ENCODE assay signal across 15 cellular contexts in genomic region chr10:4020651-4021050, GRCh38.
DNase-seq lines count a peak whose midpoint lies in the region; ATAC-seq and TF ChIP-seq lines count a peak whose summit lies in the region.
"Had no signal": no experiment of that assay in that cellular context is flagged by ENCODE, and none has a peak within 500 bp of the region (broad histone marks: within the 10 kb centered on the region; RNA-seq: fewer than 3 reads in every experiment).

No MANE protein-coding gene starts in this region.

- TF ChIP-seq CTCF in natural killer cell (IDR thresholded peaks at IDR 0.05) (no peak), PC-9 (conservative IDR thresholded peaks at IDR 0.05) (no peak)

- CTCF ChIA-PET in PC-9 (lab: Charles Lee): no interaction called here

- no peaks in the 10 kb centered on the region for H3K9me3 ChIP-seq in PC-9 (ENCODE audit: insufficient read depth, low read depth)
- H3K9me3 ChIP-seq: HAP-1 had no signal

- no peaks in the 10 kb centered on the region for H4K20me1 ChIP-seq in PC-9 (ENCODE audit: insufficient read depth)
- H4K20me1 ChIP-seq: BLaER1 treated with 17β-estradiol and CSF1 and Interleukin-3, amounts not matched to agents 10 nM and 100 nM had no signal

- no peaks in the 10 kb centered on the region for H3K36me3 Mint-ChIP-seq in natural killer cell
- no peaks in the 10 kb centered on the region for H3K36me3 Mint-ChIP-seq in natural killer cell treated with Interleukin-12 subunit alpha and Interleukin-12 subunit beta and Interleukin-15 and Interleukin-18, amount 100 ng/mL, for 72 hours
- H3K36me3 Mint-ChIP-seq in effector memory CD8-positive, alpha-beta T cell (ENCODE audit: insufficient read depth): no peaks in the 10 kb centered on the region
- no peaks in the 10 kb centered on the region for H3K36me3 Mint-ChIP-seq in stimulated activated effector memory CD8-positive, alpha-beta T cell treated with anti-CD3 and anti-CD28 coated beads, Interleukin-12 subunit alpha, Interleukin-12 subunit beta, amount 100 ng/mL, for 72 hours
- H3K36me3 Mint-ChIP-seq: CD8-positive, alpha-beta memory T cell had no signal

- H3K4me3 ChIP-seq in PC-9: no peak overlapping the region
- H3K4me3 ChIP-seq: BLaER1 treated with 17β-estradiol and CSF1 and Interleukin-3, amounts not matched to agents 10 nM and 100 nM; GM23248; HAP-1 had no signal

- no peak overlapping the region for H3K4me3 Mint-ChIP-seq in natural killer cell
- no peak overlapping the region for H3K4me3 Mint-ChIP-seq in natural killer cell treated with Interleukin-12 subunit alpha and Interleukin-12 subunit beta and Interleukin-15 and Interleukin-18, amount 100 ng/mL, for 72 hours
- H3K4me3 Mint-ChIP-seq in effector memory CD8-positive, alpha-beta T cell: no peak overlapping the region
- no peak overlapping the region for H3K4me3 Mint-ChIP-seq in stimulated activated effector memory CD8-positive, alpha-beta T cell treated with anti-CD3 and anti-CD28 coated beads, Interleukin-12 subunit alpha, Interleukin-12 subunit beta, amount 100 ng/mL, for 72 hours
- H3K4me3 Mint-ChIP-seq: B cell had no signal

- H2AFZ ChIP-seq in PC-9: no peak overlapping the region
- H2AFZ ChIP-seq: GM23248 had no signal

- peak in 2 of 3 donors; percentile 43 to 49 for ATAC-seq in natural killer cell
- ATAC-seq in natural killer cell treated with Interleukin-12 subunit alpha and Interleukin-12 subunit beta and Interleukin-15 and Interleukin-18, amount 100 ng/mL, for 72 hours: no peak
- ATAC-seq in effector memory CD8-positive, alpha-beta T cell (replicated peaks): peak; percentile 55
- ATAC-seq in stimulated activated effector memory CD8-positive, alpha-beta T cell treated with anti-CD3 and anti-CD28 coated beads, Interleukin-12 subunit alpha, Interleukin-12 subunit beta, amount 100 ng/mL, for 72 hours: no peak

- BruUV-seq in PC-9 (replicated peaks; lab: Mats Ljungman, UMichigan): no TSS peak

- H3K9me3 Mint-ChIP-seq in natural killer cell: no peaks in the 10 kb centered on the region
- H3K9me3 Mint-ChIP-seq in natural killer cell treated with Interleukin-12 subunit alpha and Interleukin-12 subunit beta and Interleukin-15 and Interleukin-18, amount 100 ng/mL, for 72 hours: no peaks in the 10 kb centered on the region
- peaks cover 0 to 1% of the 10 kb centered on the region in 2 donors for H3K9me3 Mint-ChIP-seq in effector memory CD8-positive, alpha-beta T cell
- H3K9me3 Mint-ChIP-seq in stimulated activated effector memory CD8-positive, alpha-beta T cell treated with anti-CD3 and anti-CD28 coated beads, Interleukin-12 subunit alpha, Interleukin-12 subunit beta, amount 100 ng/mL, for 72 hours: peaks cover 3% of the 10 kb centered on the region
- H3K9me3 Mint-ChIP-seq: CD4-positive, CD25-positive, alpha-beta regulatory T cell; CD8-positive, alpha-beta memory T cell had no signal

- H3K79me2 ChIP-seq in PC-9 (ENCODE audit: low read depth): no peaks in the 10 kb centered on the region

- no peaks in the 10 kb centered on the region for H3K36me3 ChIP-seq in PC-9 (ENCODE audit: low read depth)
- H3K36me3 ChIP-seq: BLaER1 treated with 17β-estradiol and CSF1 and Interleukin-3, amounts not matched to agents 10 nM and 100 nM; HAP-1 had no signal

- peaks cover 0 to 15% of the 10 kb centered on the region in 2 donors for H3K4me1 Mint-ChIP-seq in natural killer cell
- H3K4me1 Mint-ChIP-seq in natural killer cell treated with Interleukin-12 subunit alpha and Interleukin-12 subunit beta and Interleukin-15 and Interleukin-18, amount 100 ng/mL, for 72 hours (ENCODE audit: low read depth in 2 of 2): peaks cover 16 to 24% of the 10 kb centered on the region in 2 donors
- peaks cover 11 to 17% of the 10 kb centered on the region in 2 donors for H3K4me1 Mint-ChIP-seq in effector memory CD8-positive, alpha-beta T cell (ENCODE audit: low read depth in 2 of 2)
- peaks cover 18% of the 10 kb centered on the region for H3K4me1 Mint-ChIP-seq in stimulated activated effector memory CD8-positive, alpha-beta T cell treated with anti-CD3 and anti-CD28 coated beads, Interleukin-12 subunit alpha, Interleukin-12 subunit beta, amount 100 ng/mL, for 72 hours

- H3K27me3 ChIP-seq in PC-9 (ENCODE audit: insufficient read depth, low read depth): no peaks in the 10 kb centered on the region
- H3K27me3 ChIP-seq: BLaER1 treated with 17β-estradiol and CSF1 and Interleukin-3, amounts not matched to agents 10 nM and 100 nM had no signal

- H3K27ac ChIP-seq in PC-9: no peak overlapping the region
- H3K27ac ChIP-seq: GM23248 had no signal

- no peak overlapping the region for H3K4me2 ChIP-seq in PC-9
- H3K4me2 ChIP-seq: BLaER1 treated with 17β-estradiol and CSF1 and Interleukin-3, amounts not matched to agents 10 nM and 100 nM had no signal

- no peak overlapping the region for H3K27ac Mint-ChIP-seq in natural killer cell
- no peak overlapping the region for H3K27ac Mint-ChIP-seq in natural killer cell treated with Interleukin-12 subunit alpha and Interleukin-12 subunit beta and Interleukin-15 and Interleukin-18, amount 100 ng/mL, for 72 hours
- no peak overlapping the region for H3K27ac Mint-ChIP-seq in effector memory CD8-positive, alpha-beta T cell
- H3K27ac Mint-ChIP-seq in stimulated activated effector memory CD8-positive, alpha-beta T cell treated with anti-CD3 and anti-CD28 coated beads, Interleukin-12 subunit alpha, Interleukin-12 subunit beta, amount 100 ng/mL, for 72 hours: peak overlapping the region; percentile 2
- H3K27ac Mint-ChIP-seq: B cell had no signal

- no peaks in the 10 kb centered on the region for H3K27me3 Mint-ChIP-seq in natural killer cell (ENCODE audit: low read depth in 2 of 2)
- no peaks in the 10 kb centered on the region for H3K27me3 Mint-ChIP-seq in natural killer cell treated with Interleukin-12 subunit alpha and Interleukin-12 subunit beta and Interleukin-15 and Interleukin-18, amount 100 ng/mL, for 72 hours
- H3K27me3 Mint-ChIP-seq in effector memory CD8-positive, alpha-beta T cell: no peaks in the 10 kb centered on the region
- H3K27me3 Mint-ChIP-seq: B cell; CD4-positive, CD25-positive, alpha-beta regulatory T cell; CD8-positive, alpha-beta memory T cell had no signal

- no peaks in the 10 kb centered on the region for H3K9me2 ChIP-seq in PC-9 (ENCODE audit: insufficient read depth)

- H3F3A ChIP-seq in PC-9 (ENCODE audit: insufficient read depth, low read depth): no peaks in the 10 kb centered on the region

- intact Hi-C loops in natural killer cell (cut with micrococcal nuclease) (no loop called here), PC-9 (cut with micrococcal nuclease; ENCODE audit: unreplicated experiment) (no loop called here)

- POLR2A ChIA-PET in PC-9 (lab: Charles Lee; ENCODE audit: unreplicated experiment): no interaction called here

- DNase-seq in natural killer cell (no peak), PC-9 (no peak)
- DNase-seq in natural killer cell treated with Interleukin-12 subunit alpha and Interleukin-12 subunit beta and Interleukin-15 and Interleukin-18, amount 100 ng/mL, for 72 hours (ENCODE audit: low spot score): no peak
- DNase-seq in effector memory CD8-positive, alpha-beta T cell: no peak
- no peak for DNase-seq in stimulated activated effector memory CD8-positive, alpha-beta T cell treated with anti-CD3 and anti-CD28 coated beads, Interleukin-12 subunit alpha, Interleukin-12 subunit beta, amount 100 ng/mL, for 72 hours (ENCODE audit: low spot score in 2 of 2)
- DNase-seq in activated effector memory CD4-positive, alpha-beta T cell treated with anti-CD3 and anti-CD28 coated beads, Interleukin-2, amount 50 U/mL, for 16 hours: no peak
- DNase-seq: CD4-positive, CD25-positive, alpha-beta regulatory T cell; CD8-positive, alpha-beta memory T cell; COR-L47; DMS 273 treated with DMSO at 0.1 percent for 48 hours; DMS53; GM23248 had no signal

- no peaks in the 10 kb centered on the region for H3K4me1 ChIP-seq in PC-9 (replicated peaks; ENCODE audit: insufficient read depth)
- H3K4me1 ChIP-seq: HAP-1 had no signal

Comparison
In these comparisons a context has a peak if more than half of its experiments do, and no peak if none do; other contexts are left out.
1. ATAC-seq: peak in natural killer cell (2 of 3) and effector memory CD8-positive, alpha-beta T cell (single experiment); none in natural killer cell treated with Interleukin-12 subunit alpha and Interleukin-12 subunit beta and Interleukin-15 and Interleukin-18, amount 100 ng/mL, for 72 hours (0 of 2) and stimulated activated effector memory CD8-positive, alpha-beta T cell treated with anti-CD3 and anti-CD28 coated beads, Interleukin-12 subunit alpha, Interleukin-12 subunit beta, amount 100 ng/mL, for 72 hours (single experiment).